In the genomic region with DNA sequence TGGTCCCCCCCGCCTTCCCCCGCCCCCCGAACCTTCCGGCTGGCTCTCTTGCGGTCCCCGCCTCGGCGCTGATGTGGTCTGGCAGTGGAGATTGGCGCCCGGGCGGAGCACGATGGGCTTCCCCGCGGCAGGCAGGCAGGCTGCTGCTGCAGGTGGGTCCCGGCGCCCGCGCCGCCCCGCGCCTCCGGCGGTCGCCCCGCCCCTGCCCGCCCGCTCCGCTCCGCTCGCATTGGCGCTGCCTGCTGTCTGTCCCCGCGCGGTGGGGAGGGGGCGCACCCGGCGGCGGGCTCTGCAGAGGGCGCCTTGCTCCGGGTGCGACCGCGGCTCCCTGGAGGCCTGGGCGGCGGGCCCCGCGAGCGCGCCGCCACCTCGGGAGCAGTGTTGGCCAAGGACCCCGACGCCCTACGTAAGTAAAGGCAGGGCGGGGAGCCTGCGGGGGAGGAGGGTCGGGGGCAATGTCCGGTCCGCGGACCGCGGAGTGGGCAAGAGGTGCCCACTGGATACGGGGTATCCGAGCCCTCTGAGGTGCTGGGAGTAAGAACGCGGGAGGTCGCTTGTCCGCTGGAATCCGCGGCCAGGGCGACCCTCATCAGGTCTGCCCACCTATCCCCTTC, we compare ENCODE assay signal across 7 cellular contexts. TPM values are rescaled to one million over a fixed set of nuclear protein-coding genes. Genes with fewer than 3 reads are reported as not detected.
A peak's percentile ranks its signal among the peaks of the same experiment; 100 is the strongest.
DNase-seq lines count a peak whose midpoint lies in the region; ATAC-seq and TF ChIP-seq lines count a peak whose summit lies in the region.

A gene with protein sequence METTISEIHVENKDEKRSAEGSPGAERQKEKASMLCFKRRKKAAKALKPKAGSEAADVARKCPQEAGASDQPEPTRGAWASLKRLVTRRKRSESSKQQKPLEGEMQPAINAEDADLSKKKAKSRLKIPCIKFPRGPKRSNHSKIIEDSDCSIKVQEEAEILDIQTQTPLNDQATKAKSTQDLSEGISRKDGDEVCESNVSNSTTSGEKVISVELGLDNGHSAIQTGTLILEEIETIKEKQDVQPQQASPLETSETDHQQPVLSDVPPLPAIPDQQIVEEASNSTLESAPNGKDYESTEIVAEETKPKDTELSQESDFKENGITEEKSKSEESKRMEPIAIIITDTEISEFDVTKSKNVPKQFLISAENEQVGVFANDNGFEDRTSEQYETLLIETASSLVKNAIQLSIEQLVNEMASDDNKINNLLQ (plus strand): TSS at position 292 of the 614 bp plus-strand sequence. CDS start 2,896 bp downstream, outside the sequence.

- H3K9ac ChIP-seq in muscle layer of colon (ENCODE audit: low read length), result no peak within 1 kb of the TSS

- H3K27ac ChIP-seq in muscle layer of colon (ENCODE audit: low read depth, low read length), result peak within 1 kb of the TSS; percentile 61

- peaks cover 2% of the 10 kb centered on the region for H3K36me3 Mint-ChIP-seq in endothelial cell (ENCODE audit: low read depth, unreplicated experiment)

- H3K27me3 Mint-ChIP-seq in endothelial cell (ENCODE audit: unreplicated experiment), result peaks cover 2% of the 10 kb centered on the region

- DNase-seq in NCI-H510A (lab: John Stamatoyannopoulos, UW) (peak; percentile 72), endothelial cell (ENCODE audit: low spot score) (peak; percentile 86)
- peak; percentile 17 to 36 (median 25) for DNase-seq in activated CD8-positive, alpha-beta memory T cell treated with anti-CD3 and anti-CD28 coated beads for 48 hours (ENCODE audit: low read depth in 2 of 3, low spot score in 2 of 3)
- peak; percentile 67 for DNase-seq in stimulated activated CD8-positive, alpha-beta memory T cell treated with anti-CD3 and anti-CD28 coated beads, Interleukin-4, amount 100 ng/mL, for 48 hours

- H3K27me3 ChIP-seq in muscle layer of colon (ENCODE audit: control insufficient read depth in 1 of 2, insufficient read depth in 2 of 2, low read length in 2 of 2), result no peaks in the 10 kb centered on the region

- TF ChIP-seq CTCF in endothelial cell (IDR thresholded peaks at IDR 0.05; ENCODE audit: unreplicated experiment), result peak; percentile 9

- H3K9me3 Mint-ChIP-seq in endothelial cell (ENCODE audit: unreplicated experiment), result no peaks in the 10 kb centered on the region

- no peaks in the 10 kb centered on the region for H3K9me3 ChIP-seq in muscle layer of colon (ENCODE audit: low read length)

- H3K4me3 ChIP-seq in muscle layer of colon (ENCODE audit: low read depth in 1 of 2, low read length in 2 of 2), result peak within 1 kb of the TSS; percentile 49 to 72

- ATAC-seq in GM18511 (IDR thresholded peaks at IDR 0.05; ENCODE audit: unreplicated experiment) (peak; percentile 67), HG02870 (IDR thresholded peaks at IDR 0.05; ENCODE audit: unreplicated experiment) (peak; percentile 46)

- H3K4me1 Mint-ChIP-seq in endothelial cell (ENCODE audit: unreplicated experiment), result peaks cover 6% of the 10 kb centered on the region

- H3K4me3 Mint-ChIP-seq in endothelial cell (ENCODE audit: unreplicated experiment), result peak within 1 kb of the TSS; percentile 95

- H3K4me1 ChIP-seq in muscle layer of colon (ENCODE audit: insufficient read depth, low read length), result peaks cover 4% of the 10 kb centered on the region

- H3K36me3 ChIP-seq in muscle layer of colon (ENCODE audit: insufficient read depth, low read length), result no peaks in the 10 kb centered on the region

- H3K27ac Mint-ChIP-seq in endothelial cell (ENCODE audit: unreplicated experiment), result peak within 1 kb of the TSS; percentile 50

RNA-seq across cellular contexts. Expression of the gene that starts here (rescaled TPM):
- 6.1 TPM for total RNA-seq in endothelial cell (ENCODE audit: unreplicated experiment)

Comparison
In these comparisons a context has a peak if more than half of its experiments do, and no peak if none do; other contexts are left out.
1. Peak in every context shown above with its lines: DNase-seq, ATAC-seq, H3K4me3 ChIP-seq and H3K27ac ChIP-seq.
2. DNase-seq: peak in every context shown above with its lines; median percentile 86 in endothelial cell; 72 in NCI-H510A; 67 in stimulated activated CD8-positive, alpha-beta memory T cell treated with anti-CD3 and anti-CD28 coated beads, Interleukin-4, amount 100 ng/mL, for 48 hours; 25 in activated CD8-positive, alpha-beta memory T cell treated with anti-CD3 and anti-CD28 coated beads for 48 hours.